In the genomic region with DNA sequence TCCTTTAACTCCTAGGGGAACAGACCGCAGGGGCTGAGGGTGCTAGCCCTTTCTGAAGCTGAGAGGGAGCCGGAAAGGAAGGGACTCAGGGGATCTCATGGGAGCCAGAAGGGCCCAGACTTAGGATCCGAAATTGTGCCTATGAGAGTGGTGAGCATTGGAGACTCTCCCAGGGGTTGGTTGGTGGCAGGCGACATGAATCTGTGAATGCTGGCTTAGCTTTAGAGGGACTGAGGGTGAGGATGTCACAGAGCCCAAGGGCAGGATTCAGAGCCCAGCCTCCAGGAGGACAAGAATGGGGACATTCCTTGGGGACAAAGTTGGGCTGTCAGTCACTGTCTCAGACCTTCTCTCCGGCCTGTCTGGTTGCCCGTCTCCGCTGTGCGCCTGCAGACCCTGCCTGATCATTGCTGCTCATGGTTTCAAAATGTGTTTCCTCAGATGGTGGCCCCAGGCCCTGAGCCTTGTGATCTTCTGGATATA, we compare ENCODE assay signal across 16 cellular contexts. TPM values are rescaled to one million over a fixed set of nuclear protein-coding genes. Genes with fewer than 3 reads are reported as not detected.
DNase-seq lines count a peak whose midpoint lies in the region; TF ChIP-seq lines count a peak whose summit lies in the region.
"Had no signal": no experiment of that assay in that cellular context is flagged by ENCODE, and none has a peak within 500 bp of the region (broad histone marks: within the 10 kb centered on the region; RNA-seq: fewer than 3 reads in every experiment).

No MANE protein-coding gene starts in this region.

- TF ChIP-seq CTCF in ovary (IDR thresholded peaks at IDR 0.05): no peak
- TF ChIP-seq CTCF in tibial nerve (IDR thresholded peaks at IDR 0.05): no peak

- DNase-seq in ovary (no peak), tibial nerve (ENCODE audit: low spot score in 2 of 2) (no peak), NCI-H526 treated with DMSO at 0.1 percent for 48 hours (lab: John Stamatoyannopoulos, UW) (no peak), SHP77 (lab: John Stamatoyannopoulos, UW) (no peak), NCI-H2196 treated with DMSO at 0.1 percent for 48 hours (lab: John Stamatoyannopoulos, UW; ENCODE audit: unreplicated experiment) (no peak)
- DNase-seq: activated CD4-positive, CD25-positive, alpha-beta regulatory T cell; activated CD8-positive, alpha-beta memory T cell treated with anti-CD3 and anti-CD28 coated beads, Interleukin-2, amount 50 U/mL, for 4 hours; activated naive CD4-positive, alpha-beta T cell treated with Interleukin-2 at 50 U/mL for 16 hours; CD4-positive, alpha-beta memory T cell; NCI-H69; stimulated activated naive CD4-positive, alpha-beta T cell treated with Interleukin-2 at 50 U/mL for 16 hours; T-cell had no signal

- H3K4me1 ChIP-seq in duodenal mucosa (ENCODE audit: control insufficient read depth in 1 of 2, insufficient read depth in 2 of 2, low read length in 2 of 2): peaks cover 28 to 31% of the 10 kb centered on the region in 2 donors
- H3K4me1 ChIP-seq in ovary (ENCODE audit: insufficient read depth): peaks cover 30% of the 10 kb centered on the region
- peaks cover 0 to 72% (median 34%) of the 10 kb centered on the region in 4 donors for H3K4me1 ChIP-seq in tibial nerve

- TF ChIP-seq POLR2A in ovary (IDR thresholded peaks at IDR 0.05): no peak
- no peak for TF ChIP-seq POLR2A in tibial nerve (IDR thresholded peaks at IDR 0.05)

- H3K27me3 ChIP-seq in duodenal mucosa (ENCODE audit: control insufficient read depth in 1 of 2, insufficient read depth in 2 of 2, low read length in 2 of 2): peaks cover 4% of the 10 kb centered on the region in 2 donors
- H3K27me3 ChIP-seq in ovary: no peaks in the 10 kb centered on the region
- no peaks in the 10 kb centered on the region for H3K27me3 ChIP-seq in tibial nerve

- H3K36me3 ChIP-seq in duodenal mucosa (ENCODE audit: control insufficient read depth in 1 of 2, insufficient read depth in 2 of 2, low read length in 2 of 2) (no peaks in the 10 kb centered on the region), ovary (no peaks in the 10 kb centered on the region), tibial nerve (no peaks in the 10 kb centered on the region)

- intact Hi-C loops in ovary (cut with DNase I): loop anchor here in 1 of 4 donors (5.0 kb wide), 1 partner anchor 74 kb away; no protein-coding TSS in a partner anchor

- H3K27ac ChIP-seq in adipose tissue (ENCODE audit: low read depth, low read length): peak overlapping the region; percentile 78
- peak overlapping the region; percentile 65 for H3K27ac ChIP-seq in duodenal mucosa (ENCODE audit: low read depth, low read length)
- peak overlapping the region; percentile 68 to 83 for H3K27ac ChIP-seq in ovary
- peak overlapping the region; percentile 75 to 89 (median 85) for H3K27ac ChIP-seq in tibial nerve

- H3K9me3 ChIP-seq in duodenal mucosa (ENCODE audit: control insufficient read depth in 1 of 2, low read length in 2 of 2) (no peaks in the 10 kb centered on the region), ovary (no peaks in the 10 kb centered on the region), tibial nerve (no peaks in the 10 kb centered on the region)

- H3K4me3 ChIP-seq in duodenal mucosa (ENCODE audit: low read depth in 1 of 2, low read length in 2 of 2): no peak overlapping the region
- H3K4me3 ChIP-seq in ovary: no peak overlapping the region
- H3K4me3 ChIP-seq in tibial nerve: no peak overlapping the region

- H3K9ac ChIP-seq in duodenal mucosa (ENCODE audit: low read depth in 1 of 2, low read length in 2 of 2): no peak overlapping the region

- TF ChIP-seq EP300 in ovary (IDR thresholded peaks at IDR 0.05) (no peak), tibial nerve (IDR thresholded peaks at IDR 0.05) (no peak)

- 56 to 86% (median 63%) methylated on average over 8 of the region's 8 CpGs for WGBS in adipose tissue, 3 donors
- 69 to 77% (median 75%) methylated on average over 8 of the region's 8 CpGs for WGBS in ovary, 3 donors
- WGBS in tibial nerve, 2 donors: 85 to 87% methylated on average over 4 to 8 of the region's 8 CpGs

RNA-seq across cellular contexts. Expression of a gene that starts 17.5 kb away (rescaled TPM):
- polyA plus RNA-seq in adipose tissue (1 to 10 TPM; 1.2 to 4.7 (median 2.3) TPM), ovary (10 to 100 TPM in 1 of 2 donors, under 1 TPM in 1; 0.67 to 10.8 TPM)
- total RNA-seq in ovary (1 to 10 TPM in 5 of 7 donors, under 1 TPM in 2; 0.46 to 5.1 (median 1.1) TPM), tibial nerve (1 to 10 TPM in 1 of 4 donors, under 1 TPM in 2, not detected in 1; 0.63 to 4.2 (median 0.98) TPM)
- total RNA-seq: bronchial epithelial cell, frontal cortex had no signal

RNA-seq across cellular contexts. Expression of a gene that starts 42.2 kb away (rescaled TPM):
- polyA plus RNA-seq in adipose tissue (10 to 100 TPM; 10.2 to 57.5 (median 29.5) TPM), ovary (10 to 100 TPM in 1 of 2 donors, 1 to 10 TPM in 1; 9.4 to 37.3 TPM)
- total RNA-seq in ovary (10 to 100 TPM; 10.7 to 37.7 (median 29.6) TPM), tibial nerve (100 to 1,000 TPM in 3 of 4 donors, 10 to 100 TPM in 1; 98.0 to 170 (median 119) TPM)
- total RNA-seq: CD4-positive, alpha-beta memory T cell had no signal
- polyA plus RNA-seq: CD4-positive, alpha-beta memory T cell had no signal

RNA-seq across cellular contexts. Expression of a gene that starts 43.6 kb away (rescaled TPM):
- polyA plus RNA-seq in adipose tissue (1 to 10 TPM in 2 of 3 donors, not detected in 1; 1.7 to 2.4 TPM), ovary (under 1 TPM in 1 of 2 donors, not detected in 1; 0.97 TPM)
- total RNA-seq in ovary (10 to 100 TPM in 1 of 7 donors, 1 to 10 TPM in 3, under 1 TPM in 2, not detected in 1; 0.27 to 15.4 (median 1.1) TPM), tibial nerve (not detected)
- total RNA-seq: bronchial epithelial cell; CD4-positive, alpha-beta memory T cell; frontal cortex had no signal
- polyA plus RNA-seq: CD4-positive, alpha-beta memory T cell had no signal
